In the genomic region with DNA sequence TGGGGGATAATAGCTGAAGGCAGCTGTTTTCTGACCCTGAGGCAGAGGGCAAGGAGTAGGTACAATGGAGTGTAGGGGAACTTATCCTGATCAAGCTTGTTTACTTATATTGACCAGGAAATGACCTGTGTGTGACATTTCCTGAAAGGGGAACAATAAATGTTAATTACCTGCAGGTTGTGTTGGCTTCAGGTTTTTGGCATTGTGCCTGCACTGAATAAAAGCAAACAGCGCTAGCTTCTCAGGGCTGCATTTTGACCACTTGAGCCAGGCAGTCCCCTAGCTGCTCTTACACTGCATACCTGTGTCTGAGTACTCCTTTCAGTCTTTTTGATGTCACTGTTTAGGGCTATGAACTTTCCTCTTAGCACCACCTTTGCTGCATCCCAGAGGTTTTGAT, we compare ENCODE assay signal across 21 cellular contexts. TPM values are rescaled to one million over a fixed set of nuclear protein-coding genes. Genes with fewer than 3 reads are reported as not detected.
DNase-seq lines count a peak whose midpoint lies in the region; ATAC-seq and TF ChIP-seq lines count a peak whose summit lies in the region.
"Had no signal": no experiment of that assay in that cellular context is flagged by ENCODE, and none has a peak within 500 bp of the region (broad histone marks: within the 10 kb centered on the region; RNA-seq: fewer than 3 reads in every experiment).

No MANE protein-coding gene starts in this region.

- no peak overlapping the region for H3K18ac ChIP-seq in mesendoderm (ENCODE audit: low read length)

- in situ Hi-C loops in KBM-7 (cut with MboI; ENCODE audit: low pct_unique_long_range_greater_than_20kb, low sequenced_read_pairs): no loop called here

- no peak overlapping the region for H2AK5ac ChIP-seq in mesendoderm (ENCODE audit: low read length)

- H3K9ac ChIP-seq in mesendoderm (ENCODE audit: low read length) (no peak overlapping the region), smooth muscle cell (ENCODE audit: low read depth) (no peak overlapping the region)
- H3K9ac ChIP-seq: KMS-11 had no signal

- no peak overlapping the region for H4K8ac ChIP-seq in mesendoderm (ENCODE audit: low read depth, low read length)

- no peak overlapping the region for H3K4ac ChIP-seq in mesendoderm (ENCODE audit: low read depth, low read length)

- H3K36me3 ChIP-seq in mesendoderm (ENCODE audit: control insufficient read depth, insufficient read depth, low read length) (no peaks in the 10 kb centered on the region), smooth muscle cell (ENCODE audit: low read depth) (no peaks in the 10 kb centered on the region)
- H3K36me3 ChIP-seq: adrenal gland, HAP-1 had no signal

- no peak overlapping the region for H3K56ac ChIP-seq in mesendoderm (ENCODE audit: low read length)

- H2AFZ ChIP-seq in smooth muscle cell (ENCODE audit: low read depth): no peak overlapping the region

- no peak overlapping the region for H2BK5ac ChIP-seq in mesendoderm (ENCODE audit: low read length)

- peak; percentile 61 for DNase-seq in DMS153 (lab: John Stamatoyannopoulos, UW)
- no peak for DNase-seq in DMS153 treated with DMSO at 0.1 percent for 48 hours (lab: John Stamatoyannopoulos, UW; ENCODE audit: unreplicated experiment)
- DNase-seq in KBM-7: peak; percentile 23
- peak; percentile 24 for DNase-seq in OCI-M1 (lab: John Stamatoyannopoulos, UW)
- DNase-seq in mesendoderm: peak; percentile 51
- DNase-seq in HK-2 (ENCODE audit: unreplicated experiment): no peak
- no peak for DNase-seq in smooth muscle cell (lab: John Stamatoyannopoulos, UW; ENCODE audit: unreplicated experiment)
- DNase-seq: 8988T; activated T-cell treated with anti-CD3 and anti-CD28 coated beads, Interleukin-2, amount 50 U/mL, for 24 hours; adrenal gland; endodermal cell; kidney glomerular epithelial cell; naive B cell; NCI-H1092; NCI-H526 treated with DMSO at 0.1 percent for 48 hours; stimulated activated naive CD8-positive, alpha-beta T cell treated with anti-CD3 and anti-CD28 coated beads, Interleukin-15, amount 100 ng/mL, for 72 hours; T1000; trophoblast cell had no signal

- no peaks in the 10 kb centered on the region for H3K79me2 ChIP-seq in mesendoderm (ENCODE audit: control insufficient read depth, insufficient read depth, low read length)
- no peaks in the 10 kb centered on the region for H3K79me2 ChIP-seq in smooth muscle cell (ENCODE audit: low read depth)

- H3K4me3 ChIP-seq in mesendoderm (ENCODE audit: low read length): no peak overlapping the region
- H3K4me3 ChIP-seq in smooth muscle cell: no peak overlapping the region
- H3K4me3 ChIP-seq: adrenal gland, HAP-1 had no signal

- no peak for TF ChIP-seq CTCF in smooth muscle cell (IDR thresholded peaks at IDR 0.05; ENCODE audit: borderline replicate concordance, insufficient read depth, poor library complexity, severe bottlenecking)

- H3F3A ChIP-seq in smooth muscle cell (ENCODE audit: low read depth): no peaks in the 10 kb centered on the region

- H3K4me1 ChIP-seq in mesendoderm (ENCODE audit: control insufficient read depth, low read depth, low read length) (no peaks in the 10 kb centered on the region), smooth muscle cell (ENCODE audit: low read depth) (no peaks in the 10 kb centered on the region)
- H3K4me1 ChIP-seq: adrenal gland, HAP-1 had no signal

- no peak overlapping the region for H2BK120ac ChIP-seq in mesendoderm (ENCODE audit: low read depth, low read length)

- H3K23ac ChIP-seq in mesendoderm (ENCODE audit: low read length): no peak overlapping the region

- H3K27me3 ChIP-seq in mesendoderm (ENCODE audit: insufficient read depth, low read length, poor library complexity): no peaks in the 10 kb centered on the region
- no peaks in the 10 kb centered on the region for H3K27me3 ChIP-seq in smooth muscle cell (ENCODE audit: low read depth)
- H3K27me3 ChIP-seq: adrenal gland had no signal

- H4K20me1 ChIP-seq in smooth muscle cell (ENCODE audit: low read depth): no peaks in the 10 kb centered on the region

- H2BK15ac ChIP-seq in mesendoderm (replicated peaks; ENCODE audit: low read depth): no peak overlapping the region

- WGBS in mesendoderm (ENCODE audit: extremely low coverage, insufficient coverage, low lambda C conversion rate): no CpG with 5 or more reads among the region's 1 CpG
- 100% methylated on average over 1 of the region's 1 CpG for WGBS in smooth muscle cell (ENCODE audit: low lambda C conversion rate)

- H3K27ac ChIP-seq in mesendoderm (ENCODE audit: low read depth, low read length) (no peak overlapping the region), smooth muscle cell (ENCODE audit: low read depth) (no peak overlapping the region)
- H3K27ac ChIP-seq: adrenal gland, KMS-11 had no signal

- peaks cover 5% of the 10 kb centered on the region for H3K9me3 ChIP-seq in smooth muscle cell (replicated peaks; ENCODE audit: low read depth)
- H3K9me3 ChIP-seq: adrenal gland, HAP-1 had no signal

- no peaks in the 10 kb centered on the region for H3K79me1 ChIP-seq in mesendoderm (ENCODE audit: low read length)

- H3K4me2 ChIP-seq in mesendoderm (ENCODE audit: low read length) (no peak overlapping the region), smooth muscle cell (no peak overlapping the region)
- H3K4me2 ChIP-seq: KMS-11 had no signal

- no peak for ATAC-seq in GM21360 (IDR thresholded peaks at IDR 0.05; ENCODE audit: unreplicated experiment)
- ATAC-seq: stimulated activated naive CD8-positive, alpha-beta T cell treated with anti-CD3 and anti-CD28 coated beads, Interleukin-15, amount 100 ng/mL, for 72 hours had no signal

- no peak overlapping the region for H4K5ac ChIP-seq in mesendoderm (ENCODE audit: low read length)

RNA-seq across cellular contexts. Expression of gene DRAM2, which starts 40.6 kb away (rescaled TPM):
- 20.9 TPM for polyA plus RNA-seq in mesendoderm (2013, experiment 1 of 2)
- 21.2 TPM for polyA plus RNA-seq in mesendoderm (2013, experiment 2 of 2)
- total RNA-seq in smooth muscle cell: 122 and 147 TPM in 2 replicates
- polyA plus RNA-seq in smooth muscle cell: 74.1 and 80.3 TPM in 2 replicates

RNA-seq across cellular contexts. Expression of gene CEPT1, which starts 40.7 kb away (rescaled TPM):
- polyA plus RNA-seq in mesendoderm (2013, experiment 1 of 2): 15.1 TPM
- 14.3 TPM for polyA plus RNA-seq in mesendoderm (2013, experiment 2 of 2)
- total RNA-seq in smooth muscle cell: 36.8 and 44.5 TPM in 2 replicates
- polyA plus RNA-seq in smooth muscle cell: 19.4 and 26.1 TPM in 2 replicates

Comparison
In these comparisons a context has a peak if more than half of its experiments do, and no peak if none do; other contexts are left out.
1. DNase-seq: peak in DMS153 (single experiment), KBM-7 (single experiment), OCI-M1 (single experiment) and mesendoderm (single experiment); none in DMS153 treated with DMSO at 0.1 percent for 48 hours (single experiment), HK-2 (single experiment) and smooth muscle cell (single experiment).